Comparison of ENCODE assay signal across 10 cellular contexts in the genomic region with DNA sequence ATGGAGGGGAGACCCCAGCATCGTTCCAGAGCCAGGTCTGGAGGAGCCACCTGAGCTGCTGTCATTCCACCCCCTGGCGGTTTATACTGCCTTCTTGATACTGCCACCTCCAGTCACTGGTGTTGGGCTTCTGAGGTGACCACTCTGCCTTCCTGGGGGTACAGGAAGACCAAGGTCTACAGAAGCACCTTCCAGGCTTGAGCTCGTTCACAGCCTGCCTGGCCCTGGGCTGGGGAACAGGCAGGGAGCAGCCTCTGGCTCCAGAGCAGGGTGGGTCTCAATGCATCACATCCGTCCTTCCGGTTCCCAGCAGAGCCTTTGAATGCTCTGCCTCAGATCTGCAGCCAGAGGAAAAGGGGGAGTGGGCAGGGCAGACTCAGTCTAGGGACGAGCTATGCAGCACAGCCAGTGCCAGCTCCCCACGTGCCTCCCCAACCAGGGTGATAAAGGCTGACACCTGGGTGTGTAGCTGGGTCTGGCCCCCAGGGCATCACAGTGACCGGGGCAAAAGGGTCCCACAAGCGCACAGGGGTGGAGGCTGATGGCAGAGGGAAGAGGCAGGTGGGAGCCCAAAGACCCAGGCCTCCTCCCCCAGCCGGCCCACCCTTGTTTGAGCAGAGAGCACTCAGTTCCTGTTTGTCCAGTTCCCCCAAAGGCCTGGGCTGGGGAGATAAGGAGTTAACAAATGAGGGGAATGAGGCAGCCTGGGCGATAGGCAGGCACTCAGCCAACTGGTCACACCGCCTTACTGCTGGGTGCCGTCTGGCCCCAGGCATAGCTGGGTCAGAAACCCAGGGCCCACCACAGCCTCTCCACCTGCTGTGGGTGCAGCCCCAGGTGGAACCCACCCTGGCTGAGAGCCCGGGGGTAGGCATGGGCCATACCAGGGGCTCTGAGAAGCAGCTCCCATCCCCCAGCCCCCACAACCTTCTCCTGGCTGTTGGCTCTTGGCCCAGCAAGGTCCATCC. TPM values are rescaled to one million over a fixed set of nuclear protein-coding genes. Genes with fewer than 3 reads are reported as not detected.
A peak's percentile ranks its signal among the peaks of the same experiment; 100 is the strongest.
DNase-seq lines count a peak whose midpoint lies in the region; ATAC-seq and TF ChIP-seq lines count a peak whose summit lies in the region.
"Had no signal": no experiment of that assay in that cellular context is flagged by ENCODE, and none has a peak within 500 bp of the region (broad histone marks: within the 10 kb centered on the region; RNA-seq: fewer than 3 reads in every experiment).

No MANE protein-coding gene starts in this region.

- TF ChIP-seq POLR2A in suprapubic skin (IDR thresholded peaks at IDR 0.05): no peak

- H3K4me1 ChIP-seq in suprapubic skin: peaks cover 28% of the 10 kb centered on the region

- H3K27me3 ChIP-seq in suprapubic skin: no peaks in the 10 kb centered on the region

- no peaks in the 10 kb centered on the region for H3K27me3 Mint-ChIP-seq in brain

- 48% methylated on average over 7 of the region's 14 CpGs for WGBS in suprapubic skin

- no peak for TF ChIP-seq EP300 in suprapubic skin (IDR thresholded peaks at IDR 0.05)

- ATAC-seq in left lobe of liver: peak; percentile 2
- no peak for ATAC-seq in GM21825 (IDR thresholded peaks at IDR 0.05; ENCODE audit: unreplicated experiment)

- H3K27ac Mint-ChIP-seq in brain: peak overlapping the region in 4 of 5 experiments; percentile 28 to 80 (median 58)

- H3K4me3 ChIP-seq in suprapubic skin: no peak overlapping the region
- no peak overlapping the region for H3K4me3 ChIP-seq in coronary artery

- H3K4me3 Mint-ChIP-seq in brain: no peak overlapping the region

- DNase-seq in NCI-H1092 treated with DMSO at 0.1 percent for 48 hours (lab: John Stamatoyannopoulos, UW) (peak; percentile 33), NCI-H1092 (lab: John Stamatoyannopoulos, UW) (no peak), left lobe of liver (ENCODE audit: low spot score) (no peak), suprapubic skin (ENCODE audit: low spot score in 2 of 2) (no peak), coronary artery (ENCODE audit: low spot score) (no peak)
- DNase-seq in stimulated activated CD4-positive, alpha-beta T cell treated with anti-CD3 and anti-CD28 coated beads, Interleukin-4, amount 100 ng/mL, for 4 hours: no peak
- DNase-seq: 8988T, NCI-H1436 treated with DMSO at 0.1 percent for 48 hours had no signal

- H3K4me1 Mint-ChIP-seq in brain: peaks cover 20% of the 10 kb centered on the region

- no peaks in the 10 kb centered on the region for H3K9me3 Mint-ChIP-seq in brain

- H3K36me3 ChIP-seq in suprapubic skin: peaks cover 28% of the 10 kb centered on the region

- H3K9me3 ChIP-seq in suprapubic skin: no peaks in the 10 kb centered on the region

- TF ChIP-seq CTCF in brain (conservative IDR thresholded peaks at IDR 0.05) (no peak), suprapubic skin (IDR thresholded peaks at IDR 0.05) (no peak), coronary artery (IDR thresholded peaks at IDR 0.05) (no peak)

- H3K36me3 Mint-ChIP-seq in brain: peaks cover 4% of the 10 kb centered on the region

- peak overlapping the region; percentile 35 for H3K27ac ChIP-seq in suprapubic skin
- H3K27ac ChIP-seq in coronary artery: peak overlapping the region in 1 of 2 donors; percentile 70

RNA-seq across cellular contexts. Expression of a gene that starts 17.1 kb away (rescaled TPM):
- polyA plus RNA-seq in brain (ENCODE audit: insufficient read depth, low read depth, low replicate concordance): 3.1 TPM
- total RNA-seq in left lobe of liver (0.93 TPM), suprapubic skin (100 to 1,000 TPM in 3 of 4 donors, 10 to 100 TPM in 1; 78.9 to 130 (median 108) TPM)

Comparison
In these comparisons a context has a peak if more than half of its experiments do, and no peak if none do; other contexts are left out.
1. RNA of a gene that starts 17.1 kb away (total RNA-seq): 78.9 to 130 TPM in suprapubic skin; 0.93 TPM in left lobe of liver (single experiment); every median in the first group is over 10 times any median in the second.